ENCODE assay signal across 25 cellular contexts in genomic region chr2:35125871-35126270, GRCh38.
"Had no signal": no experiment of that assay in that cellular context is flagged by ENCODE, and none has a peak within 500 bp of the region (broad histone marks: within the 10 kb centered on the region; RNA-seq: fewer than 3 reads in every experiment).

No MANE protein-coding gene starts in this region.

- H3K4me1 ChIP-seq: colonic mucosa, esophagus muscularis mucosa, esophagus squamous epithelium, foreskin keratinocyte, gastrocnemius medialis, gastroesophageal sphincter, heart left ventricle, heart right ventricle had no signal

- H3K27me3 ChIP-seq: colonic mucosa, dorsolateral prefrontal cortex, esophagus muscularis mucosa, esophagus squamous epithelium, foreskin keratinocyte, gastrocnemius medialis, gastroesophageal sphincter, heart left ventricle, heart right ventricle had no signal

- H3K4me3 ChIP-seq: colonic mucosa, coronary artery, dorsolateral prefrontal cortex, esophagus muscularis mucosa, esophagus squamous epithelium, gastrocnemius medialis, gastroesophageal sphincter, heart left ventricle, heart right ventricle had no signal

- H3K27ac ChIP-seq: colonic mucosa, coronary artery, dorsolateral prefrontal cortex, epithelial cell of prostate, esophagus muscularis mucosa, esophagus squamous epithelium, foreskin keratinocyte, gastrocnemius medialis, gastroesophageal sphincter, heart left ventricle, heart right ventricle had no signal

- H3K36me3 ChIP-seq: colonic mucosa, esophagus muscularis mucosa, esophagus squamous epithelium, gastrocnemius medialis, gastroesophageal sphincter, heart left ventricle, heart right ventricle had no signal

- H3K9me3 ChIP-seq: colonic mucosa, esophagus muscularis mucosa, esophagus squamous epithelium, gastrocnemius medialis had no signal

- H3K27me3 Mint-ChIP-seq: dendritic cell treated with granulocyte-macrophage colony-stimulating factor and Interleukin-4, amounts not matched to agents 40 ng/mL and 50 ng/mL, for 4 days; effector memory CD8-positive, alpha-beta T cell had no signal

- ATAC-seq: effector memory CD8-positive, alpha-beta T cell; esophagus mucosa; foreskin keratinocyte; gastrocnemius medialis; gastroesophageal sphincter; heart left ventricle; heart right ventricle had no signal

- H3K4me3 Mint-ChIP-seq: dendritic cell treated with granulocyte-macrophage colony-stimulating factor and Interleukin-4, amounts not matched to agents 40 ng/mL and 50 ng/mL, for 4 days; effector memory CD8-positive, alpha-beta T cell; endodermal cell had no signal

- H3K27ac Mint-ChIP-seq: dendritic cell treated with granulocyte-macrophage colony-stimulating factor and Interleukin-4, amounts not matched to agents 40 ng/mL and 50 ng/mL, for 4 days; effector memory CD8-positive, alpha-beta T cell; endodermal cell had no signal

- DNase-seq: colonic mucosa; cortex of kidney; dermis blood vessel endothelial cell; dorsolateral prefrontal cortex; effector CD4-positive, alpha-beta T cell; effector CD8-positive, alpha-beta T cell; effector memory CD4-positive, alpha-beta T cell; effector memory CD8-positive, alpha-beta T cell; endodermal cell; erythroblast; esophagus squamous epithelium; foreskin fibroblast; foreskin keratinocyte; foreskin melanocyte; gastrocnemius medialis; glutamatergic neuron; head of caudate nucleus; heart left ventricle; heart right ventricle had no signal
